In genomic region chr4:101835121-101835904, GRCh38 we compare ENCODE assay signal across 8 cellular contexts. TPM values are rescaled to one million over a fixed set of nuclear protein-coding genes. Genes with fewer than 3 reads are reported as not detected.
DNase-seq lines count a peak whose midpoint lies in the region; ATAC-seq and TF ChIP-seq lines count a peak whose summit lies in the region.

No MANE protein-coding gene starts in this region.

- no peak for TF ChIP-seq POLR2A in adrenal gland (IDR thresholded peaks at IDR 0.05)

- H3K36me3 Mint-ChIP-seq in memory B cell = peaks cover 55% of the 10 kb centered on the region

- H3K4me3 Mint-ChIP-seq in memory B cell = peak overlapping the region; percentile 49

- ATAC-seq in memory B cell (ENCODE audit: low read depth) (no peak), HG03460 (IDR thresholded peaks at IDR 0.05; ENCODE audit: unreplicated experiment) (no peak)

- intact Hi-C loops in adrenal gland (cut with DNase I) = no loop called here

- 13 to 33% (median 16%) methylated on average over 2 of the region's 2 CpGs for WGBS in adrenal gland, 4 donors

- TF ChIP-seq EP300 in Ishikawa (IDR thresholded peaks at IDR 0.05; ENCODE audit: borderline replicate concordance) = no peak

- TF ChIP-seq RAD21 in Ishikawa (IDR thresholded peaks at IDR 0.05; ENCODE audit: low read depth) = no peak

- H3K4me1 Mint-ChIP-seq in memory B cell = peaks cover 58% of the 10 kb centered on the region

- TF ChIP-seq CTCF in adrenal gland (IDR thresholded peaks at IDR 0.05) = no peak

- H3K27ac Mint-ChIP-seq in memory B cell = peak overlapping the region; percentile 89

- no peaks in the 10 kb centered on the region for H3K27me3 ChIP-seq in adrenal gland

- H3K36me3 ChIP-seq in adrenal gland (replicated peaks in 1 of 2) = no peaks in the 10 kb centered on the region

- no peaks in the 10 kb centered on the region for H3K9me3 ChIP-seq in adrenal gland (replicated peaks in 1 of 3)

- peak; percentile 48 for DNase-seq in Ammon's horn (ENCODE audit: low spot score)
- DNase-seq in adrenal gland = peak; percentile 52 to 75 (median 68)
- no peak for DNase-seq in memory B cell (ENCODE audit: low spot score in 2 of 2)
- no peak for DNase-seq in RPMI8226
- DNase-seq in KG1 (lab: John Stamatoyannopoulos, UW) = no peak
- no peak for DNase-seq in DMS79 treated with DMSO at 0.1 percent for 48 hours (lab: John Stamatoyannopoulos, UW)

- no peaks in the 10 kb centered on the region for H3K27me3 Mint-ChIP-seq in memory B cell

- peak overlapping the region in 3 of 5 donors; percentile 32 to 55 (median 55) for H3K27ac ChIP-seq in adrenal gland

- peaks cover 8% of the 10 kb centered on the region in 2 donors for H3K4me1 ChIP-seq in adrenal gland (replicated peaks in 1 of 2)

- H3K4me3 ChIP-seq in adrenal gland = peak overlapping the region in 2 of 4 donors; percentile 7 to 41

- H3K9me3 Mint-ChIP-seq in memory B cell = peaks cover 1% of the 10 kb centered on the region

TF ChIP-seq in Ishikawa, 13 proteins besides CTCF, POLR2A, EP300 and RAD21:
- TF ChIP-seq NFIC (IDR thresholded peaks at IDR 0.05) (peak; percentile 67), CEBPB (IDR thresholded peaks at IDR 0.05) (peak; percentile 63), MAX (IDR thresholded peaks at IDR 0.05) (peak; percentile 29; the same call in 1 of the 2 replicates), CREB1 (IDR thresholded peaks at IDR 0.05; ENCODE audit: low read depth) (no peak)

RNA-seq across cellular contexts. Expression of gene BANK1, which starts 44.8 kb away (rescaled TPM):
- 10 to 100 TPM in 1 of 8 donors, 1 to 10 TPM in 7; 1.5 to 10.3 (median 5.9) TPM for total RNA-seq in adrenal gland
- 1 to 10 TPM; 2.7 to 6.0 (median 4.0) TPM for polyA plus RNA-seq in adrenal gland

Comparison
In these comparisons a context has a peak if more than half of its experiments do, and no peak if none do; other contexts are left out.
1. DNase-seq: peak in Ammon's horn (single experiment) and adrenal gland (7 of 7); none in memory B cell (0 of 2), RPMI8226 (single experiment), KG1 (single experiment) and DMS79 treated with DMSO at 0.1 percent for 48 hours (single experiment).